ENCODE assay signal across 32 cellular contexts in genomic region chr21:41313765-41314164, GRCh38. TPM values are rescaled to one million over a fixed set of nuclear protein-coding genes. Genes with fewer than 3 reads are reported as not detected.
DNase-seq lines count a peak whose midpoint lies in the region; ATAC-seq and TF ChIP-seq lines count a peak whose summit lies in the region.
"Had no signal": no experiment of that assay in that cellular context is flagged by ENCODE, and none has a peak within 500 bp of the region (broad histone marks: within the 10 kb centered on the region; RNA-seq: fewer than 3 reads in every experiment).

No MANE protein-coding gene starts in this region.

- H3K27ac Mint-ChIP-seq in stimulated activated effector memory CD8-positive, alpha-beta T cell treated with anti-CD3 and anti-CD28 coated beads, Interleukin-12 subunit alpha, Interleukin-12 subunit beta, amount 100 ng/mL, for 72 hours = no peak overlapping the region
- H3K27ac Mint-ChIP-seq: B cell; CD14-positive monocyte; CD4-positive, alpha-beta memory T cell; CD4-positive, alpha-beta T cell; CD4-positive, CD25-positive, alpha-beta regulatory T cell; CD8-positive, alpha-beta memory T cell; CD8-positive, alpha-beta T cell had no signal

- peak; percentile 5 for DNase-seq in NCI-H82 (lab: John Stamatoyannopoulos, UW)
- DNase-seq in NCI-H82 treated with DMSO at 0.1 percent for 48 hours (lab: John Stamatoyannopoulos, UW; ENCODE audit: unreplicated experiment) = no peak
- peak; percentile 72 for DNase-seq in osteoblast (ENCODE audit: insufficient read length, low spot score, missing footprints)
- no peak for DNase-seq in stimulated activated effector memory CD8-positive, alpha-beta T cell treated with anti-CD3 and anti-CD28 coated beads, Interleukin-12 subunit alpha, Interleukin-12 subunit beta, amount 100 ng/mL, for 72 hours (ENCODE audit: low spot score in 2 of 2)
- DNase-seq: 8988T; ACHN; AML-193; BE2C; C1 segment of cervical spinal cord; Caco-2; Calu3; CD4-positive, alpha-beta memory T cell; CD4-positive, alpha-beta T cell; CD4-positive, CD25-positive, alpha-beta regulatory T cell; CD8-positive, alpha-beta memory T cell; CD8-positive, alpha-beta T cell; DMS 273 treated with DMSO at 0.1 percent for 48 hours; DMS153; DMS53; DMS79; DMS79 treated with DMSO at 0.1 percent for 48 hours; DND-41; EL had no signal

- peaks cover 32% of the 10 kb centered on the region for H3K27me3 ChIP-seq in osteoblast (ENCODE audit: insufficient read depth, low read length)
- H3K27me3 ChIP-seq: BE2C had no signal

- no peaks in the 10 kb centered on the region for H3K9me3 ChIP-seq in osteoblast (ENCODE audit: low read depth, low read length)
- H3K9me3 ChIP-seq: A549, BE2C, Caco-2 had no signal

- no peak overlapping the region for H3K4me3 ChIP-seq in osteoblast (ENCODE audit: insufficient read depth, low read length)
- H3K4me3 ChIP-seq: A549; BLaER1; BLaER1 treated with 17β-estradiol and CSF1 and Interleukin-3, amounts not matched to agents 10 nM and 100 nM had no signal

- H4K20me1 ChIP-seq in osteoblast (ENCODE audit: insufficient read depth, low read length) = no peaks in the 10 kb centered on the region
- H4K20me1 ChIP-seq: BLaER1; BLaER1 treated with 17β-estradiol and CSF1 and Interleukin-3, amounts not matched to agents 10 nM and 100 nM had no signal

- no peak overlapping the region for H3K27ac ChIP-seq in osteoblast (ENCODE audit: low read depth, low read length)
- H3K27ac ChIP-seq: 22Rv1; A549; BLaER1; BLaER1 treated with 17β-estradiol and CSF1 and Interleukin-3, amounts not matched to agents 10 nM and 100 nM; C4-2B had no signal

- H2AFZ ChIP-seq in osteoblast (ENCODE audit: low read length) = no peak overlapping the region

- H3K36me3 Mint-ChIP-seq in stimulated activated effector memory CD8-positive, alpha-beta T cell treated with anti-CD3 and anti-CD28 coated beads, Interleukin-12 subunit alpha, Interleukin-12 subunit beta, amount 100 ng/mL, for 72 hours = no peaks in the 10 kb centered on the region
- H3K36me3 Mint-ChIP-seq: CD4-positive, alpha-beta memory T cell; CD4-positive, CD25-positive, alpha-beta regulatory T cell; CD8-positive, alpha-beta memory T cell; CD8-positive, alpha-beta T cell had no signal

- no peak overlapping the region for H3K4me3 Mint-ChIP-seq in stimulated activated effector memory CD8-positive, alpha-beta T cell treated with anti-CD3 and anti-CD28 coated beads, Interleukin-12 subunit alpha, Interleukin-12 subunit beta, amount 100 ng/mL, for 72 hours
- H3K4me3 Mint-ChIP-seq: B cell; CD14-positive monocyte; CD4-positive, alpha-beta memory T cell; CD4-positive, alpha-beta T cell; CD4-positive, CD25-positive, alpha-beta regulatory T cell; CD8-positive, alpha-beta memory T cell; CD8-positive, alpha-beta T cell had no signal

- no peaks in the 10 kb centered on the region for H3K4me1 ChIP-seq in osteoblast (ENCODE audit: insufficient read depth, low read length)
- H3K4me1 ChIP-seq: A549, BE2C had no signal

- H3K36me3 ChIP-seq in osteoblast (ENCODE audit: insufficient read depth, low read length) = no peaks in the 10 kb centered on the region
- H3K36me3 ChIP-seq: BE2C; BLaER1; BLaER1 treated with 17β-estradiol and CSF1 and Interleukin-3, amounts not matched to agents 10 nM and 100 nM had no signal

- no peaks in the 10 kb centered on the region for H3K9me3 Mint-ChIP-seq in stimulated activated effector memory CD8-positive, alpha-beta T cell treated with anti-CD3 and anti-CD28 coated beads, Interleukin-12 subunit alpha, Interleukin-12 subunit beta, amount 100 ng/mL, for 72 hours
- H3K9me3 Mint-ChIP-seq: CD4-positive, alpha-beta memory T cell; CD4-positive, alpha-beta T cell; CD8-positive, alpha-beta T cell had no signal

- no peak for ATAC-seq in stimulated activated effector memory CD8-positive, alpha-beta T cell treated with anti-CD3 and anti-CD28 coated beads, Interleukin-12 subunit alpha, Interleukin-12 subunit beta, amount 100 ng/mL, for 72 hours
- ATAC-seq: A549; CD8-positive, alpha-beta T cell had no signal

- TF ChIP-seq CTCF in osteoblast (IDR thresholded peaks at IDR 0.05; ENCODE audit: extremely low read depth, low read depth, low read length) = no peak

- H3K79me2 ChIP-seq in osteoblast (ENCODE audit: insufficient read depth, low read length) = no peaks in the 10 kb centered on the region

- H3K4me1 Mint-ChIP-seq in stimulated activated effector memory CD8-positive, alpha-beta T cell treated with anti-CD3 and anti-CD28 coated beads, Interleukin-12 subunit alpha, Interleukin-12 subunit beta, amount 100 ng/mL, for 72 hours = no peaks in the 10 kb centered on the region

- H3K4me2 ChIP-seq in osteoblast (ENCODE audit: insufficient read depth, low read length) = no peak overlapping the region
- H3K4me2 ChIP-seq: A549; BLaER1; BLaER1 treated with 17β-estradiol and CSF1 and Interleukin-3, amounts not matched to agents 10 nM and 100 nM had no signal

RNA-seq across cellular contexts. Expression of gene FAM3B, which starts 2.8 kb away (rescaled TPM):
- not detected in 2 replicates for total RNA-seq in osteoblast
- total RNA-seq: A172; A673; B cell; CD4-positive, alpha-beta memory T cell; CD4-positive, alpha-beta T cell; CD4-positive, CD25-positive, alpha-beta regulatory T cell; CD8-positive, alpha-beta memory T cell; CD8-positive, alpha-beta T cell had no signal

RNA-seq across cellular contexts. Expression of gene MX2, which starts 48.1 kb away (rescaled TPM):
- total RNA-seq in osteoblast = 12.4 and 14.5 TPM in 2 replicates
- total RNA-seq: A673 had no signal

Comparison
In these comparisons a context has a peak if more than half of its experiments do, and no peak if none do; other contexts are left out.
1. DNase-seq: peak in NCI-H82 (single experiment) and osteoblast (single experiment); none in NCI-H82 treated with DMSO at 0.1 percent for 48 hours (single experiment) and stimulated activated effector memory CD8-positive, alpha-beta T cell treated with anti-CD3 and anti-CD28 coated beads, Interleukin-12 subunit alpha, Interleukin-12 subunit beta, amount 100 ng/mL, for 72 hours (0 of 2).